In genomic region chr7:151088856-151089699, GRCh38 we compare ENCODE assay signal across 8 cellular contexts. TPM values are rescaled to one million over a fixed set of nuclear protein-coding genes. Genes with fewer than 3 reads are reported as not detected.
DNase-seq lines count a peak whose midpoint lies in the region; ATAC-seq and TF ChIP-seq lines count a peak whose summit lies in the region.

No MANE protein-coding gene starts in this region.

- CTCF ChIA-PET in HCT116 (lab: Charles Lee), result no interaction called here

- H3K4me1 ChIP-seq in HCT116 (ENCODE audit: control insufficient read depth in 1 of 2, insufficient read depth in 2 of 2, low read length in 2 of 2), result peaks cover 13 to 27% of the 10 kb centered on the region in 2 experiments; a peak in 3 of 4 replicates
- H3K4me1 ChIP-seq in adrenal gland (replicated peaks in 1 of 2), result peaks cover 21 to 54% of the 10 kb centered on the region in 2 donors
- H3K4me1 ChIP-seq in right cardiac atrium (ENCODE audit: control insufficient read depth, insufficient read depth, low read length), result peaks cover 10% of the 10 kb centered on the region

- H3K79me2 ChIP-seq in HCT116 (ENCODE audit: insufficient read depth, low read length), result peaks cover 74% of the 10 kb centered on the region

- RAD21 ChIA-PET in HCT116 (lab: Charles Lee; ENCODE audit: low non-redundant PET in 1 of 2, low total read pairs in 2 of 2, uncharacterized antibody in 2 of 2, unreplicated experiment in 2 of 2), result no interaction called here

- TF ChIP-seq RAD21 in HCT116 (IDR thresholded peaks at IDR 0.05; ENCODE audit: low read depth), result no peak

- H3K27ac ChIP-seq in 22Rv1, result peak overlapping the region; percentile 100
- H3K27ac ChIP-seq in HCT116 (ENCODE audit: low read depth, low read length), result peak overlapping the region; percentile 90; the same call in 1 of the 2 replicates
- H3K27ac ChIP-seq in adrenal gland, result peak overlapping the region; percentile 23 to 94 (median 76)
- H3K27ac ChIP-seq in right cardiac atrium (ENCODE audit: low read length), result peak overlapping the region; percentile 94

- H3K27me3 ChIP-seq in HCT116 (ENCODE audit: insufficient read depth, low read length), result no peaks in the 10 kb centered on the region
- H3K27me3 ChIP-seq in adrenal gland, result no peaks in the 10 kb centered on the region
- H3K27me3 ChIP-seq in right cardiac atrium (ENCODE audit: control insufficient read depth, insufficient read depth), result no peaks in the 10 kb centered on the region

- no peaks in the 10 kb centered on the region for H3K27me3 Mint-ChIP-seq in progenitor cell of endocrine pancreas

- TF ChIP-seq CTCF in 22Rv1 (IDR thresholded peaks at IDR 0.05) (no peak), HCT116 (IDR thresholded peaks at IDR 0.05 in 2 of 3, conservative IDR thresholded peaks at IDR 0.05 in 1 of 3; ENCODE audit: borderline replicate concordance in 1 of 3, insufficient read depth in 1 of 3, low read depth in 2 of 3, low read length in 2 of 3) (no peak), adrenal gland (IDR thresholded peaks at IDR 0.05) (no peak), progenitor cell of endocrine pancreas (IDR thresholded peaks at IDR 0.05; ENCODE audit: unreplicated experiment) (no peak)

- no peaks in the 10 kb centered on the region for H3K9me2 ChIP-seq in HCT116 (ENCODE audit: insufficient read depth)

- H3K4me3 Mint-ChIP-seq in progenitor cell of endocrine pancreas (ENCODE audit: low read depth), result peak overlapping the region; percentile 71

- TF ChIP-seq POLR2A in HCT116 (IDR thresholded peaks at IDR 0.05; ENCODE audit: borderline replicate concordance, extremely low read depth, insufficient read depth, insufficient read length) (no peak), adrenal gland (IDR thresholded peaks at IDR 0.05) (peak; percentile 30 to 35)

- POLR2A ChIA-PET in HCT116 (lab: Charles Lee), result no interaction called here

- no peak overlapping the region for H2AFZ ChIP-seq in HCT116 (ENCODE audit: low read depth, low read length, poor library complexity, severe bottlenecking)

- WGBS in adrenal gland, 4 donors, result 31 to 64% (median 55%) methylated on average over 27 to 30 of the region's 30 CpGs
- 35% methylated on average over 30 of the region's 30 CpGs for WGBS in right cardiac atrium

- no peaks in the 10 kb centered on the region for H3K9me3 Mint-ChIP-seq in progenitor cell of endocrine pancreas (ENCODE audit: low read depth)

- peaks cover 0 to 24% of the 10 kb centered on the region in 2 experiments; a peak in 1 of 4 replicates for H3K36me3 ChIP-seq in HCT116 (ENCODE audit: control insufficient read depth in 1 of 2, insufficient read depth in 2 of 2, low read length in 2 of 2)
- H3K36me3 ChIP-seq in adrenal gland (replicated peaks in 1 of 2), result no peaks in the 10 kb centered on the region

- H3K4me3 ChIP-seq in HCT116 (replicated peaks in 1 of 2; ENCODE audit: low read depth in 1 of 2, low read length in 2 of 2) (no peak overlapping the region), adrenal gland (peak overlapping the region in 1 of 4 donors; percentile 85), right cardiac atrium (ENCODE audit: low read length) (peak overlapping the region; percentile 4)

- no peaks in the 10 kb centered on the region for H3K9me3 ChIP-seq in HCT116 (ENCODE audit: control insufficient read depth in 1 of 2, insufficient read depth in 1 of 2, low read depth in 1 of 2, low read length in 2 of 2)
- no peaks in the 10 kb centered on the region for H3K9me3 ChIP-seq in adrenal gland (replicated peaks in 1 of 3)
- H3K9me3 ChIP-seq in right cardiac atrium (ENCODE audit: control insufficient read depth, low read length), result no peaks in the 10 kb centered on the region

- DNase-seq in HCT116 (ENCODE audit: low read depth, low spot score), result no peak
- DNase-seq in adrenal gland, result peak; percentile 56 to 90 (median 69)
- peak; percentile 84 to 91 (median 87) for DNase-seq in right cardiac atrium
- DNase-seq in progenitor cell of endocrine pancreas (ENCODE audit: low spot score, unreplicated experiment), result no peak
- no peak for DNase-seq in SKM-1 (lab: John Stamatoyannopoulos, UW; ENCODE audit: unreplicated experiment)

- no TSS peak for BruUV-seq in HCT116 (replicated peaks; lab: Mats Ljungman, UMichigan)

- no peaks in the 10 kb centered on the region; the same call in 1 of the 2 replicates for H4K20me1 ChIP-seq in HCT116 (ENCODE audit: insufficient read depth)

- peak overlapping the region; percentile 97 for H3K27ac Mint-ChIP-seq in progenitor cell of endocrine pancreas

- H3K36me3 Mint-ChIP-seq in progenitor cell of endocrine pancreas (ENCODE audit: insufficient read depth), result no peaks in the 10 kb centered on the region

- H3K4me2 ChIP-seq in HCT116 (ENCODE audit: low read length), result no peak overlapping the region

- H3K4me1 Mint-ChIP-seq in progenitor cell of endocrine pancreas (ENCODE audit: low read depth), result peaks cover 26% of the 10 kb centered on the region

- intact Hi-C loops in HCT116 (cut with micrococcal nuclease), result no loop called here
- intact Hi-C loops in adrenal gland (cut with DNase I), result no loop called here
- intact Hi-C loops in right cardiac atrium (cut with DNase I), result loop anchor here in 1 of 4 donors (10.0 kb wide), 1 partner anchor 64 kb away; the partner anchor contains the start of genes ABCB8 and ATG9B

- no peak overlapping the region for H3K9ac ChIP-seq in HCT116 (ENCODE audit: low read length)

- ATAC-seq in HCT116, result no peak
- ATAC-seq in right cardiac atrium, result peak; percentile 59 to 76
- no peak for ATAC-seq in GM18867 (IDR thresholded peaks at IDR 0.05; ENCODE audit: unreplicated experiment)
- no peak for ATAC-seq in GM18511 (IDR thresholded peaks at IDR 0.05; ENCODE audit: unreplicated experiment)

TF ChIP-seq in HCT116, 20 proteins besides CTCF, POLR2A, EP300 and RAD21:
- TF ChIP-seq SIN3A (IDR thresholded peaks at IDR 0.05; ENCODE audit: low read depth) (no peak), ZBTB33 (IDR thresholded peaks at IDR 0.05; ENCODE audit: extremely low read depth, insufficient replicate concordance, low read length) (no peak), SRF (IDR thresholded peaks at IDR 0.05; ENCODE audit: low read depth) (no peak), ZFX (IDR thresholded peaks at IDR 0.05) (no peak), EZH2phosphoT487 (IDR thresholded peaks at IDR 0.05; ENCODE audit: borderline replicate concordance) (no peak), EGR1 (IDR thresholded peaks at IDR 0.05; ENCODE audit: low read depth) (no peak), CBX3 (IDR thresholded peaks at IDR 0.05; ENCODE audit: low read depth) (no peak)

RNA-seq across cellular contexts. Expression of gene AGAP3, which starts 2.8 kb away (rescaled TPM):
- total RNA-seq in HCT116 (2021; ENCODE audit: unreplicated experiment) (126 TPM), adrenal gland (100 to 1,000 TPM in 1 of 8 donors, 10 to 100 TPM in 7; 38.0 to 105 (median 50.9) TPM), right cardiac atrium (10 to 100 TPM; 58.3 to 78.8 (median 67.6) TPM), progenitor cell of endocrine pancreas (112 and 114 TPM in 2 replicates)
- 70.1 and 70.4 TPM in 2 replicates for polyA plus RNA-seq in HCT116 (2012)
- polyA plus RNA-seq in adrenal gland (100 to 1,000 TPM in 2 of 3 donors, 10 to 100 TPM in 1; 18.3 to 236 (median 111) TPM), right cardiac atrium (61.4 TPM)

RNA-seq across cellular contexts. Expression of gene TMUB1, which starts 5.8 kb away (rescaled TPM):
- total RNA-seq in HCT116 (2021; ENCODE audit: unreplicated experiment) (75.8 TPM), adrenal gland (10 to 100 TPM; 31.5 to 74.6 (median 43.4) TPM), right cardiac atrium (10 to 100 TPM; 28.5 to 36.5 (median 35.8) TPM), progenitor cell of endocrine pancreas (40.4 and 48.6 TPM in 2 replicates)
- polyA plus RNA-seq in HCT116 (2012), result 71.5 and 73.7 TPM in 2 replicates
- polyA plus RNA-seq in adrenal gland (100 to 1,000 TPM in 2 of 3 donors, 1 to 10 TPM in 1; 5.2 to 152 (median 101) TPM), right cardiac atrium (55.2 TPM)

RNA-seq across cellular contexts. Expression of gene FASTK, which starts 8.5 kb away (rescaled TPM):
- total RNA-seq in HCT116 (2021; ENCODE audit: unreplicated experiment) (86.4 TPM), adrenal gland (100 to 1,000 TPM in 1 of 8 donors, 10 to 100 TPM in 7; 42.0 to 112 (median 85.8) TPM), right cardiac atrium (10 to 100 TPM; 64.1 to 82.0 (median 68.9) TPM), progenitor cell of endocrine pancreas (75.0 and 81.9 TPM in 2 replicates)
- polyA plus RNA-seq in HCT116 (2012), result 77.9 and 78.4 TPM in 2 replicates
- polyA plus RNA-seq in adrenal gland (100 to 1,000 TPM in 2 of 3 donors, 10 to 100 TPM in 1; 21.4 to 516 (median 281) TPM), right cardiac atrium (133 TPM)

RNA-seq across cellular contexts. Expression of gene SLC4A2, which starts 29.7 kb away (rescaled TPM):
- total RNA-seq in HCT116 (2021; ENCODE audit: unreplicated experiment) (240 TPM), adrenal gland (100 to 1,000 TPM in 7 of 8 donors, 10 to 100 TPM in 1; 67.4 to 179 (median 155) TPM), right cardiac atrium (100 to 1,000 TPM in 2 of 4 donors, 10 to 100 TPM in 2; 83.5 to 120 (median 96.5) TPM), progenitor cell of endocrine pancreas (208 and 213 TPM in 2 replicates)
- polyA plus RNA-seq in HCT116 (2012), result 195 and 199 TPM in 2 replicates
- polyA plus RNA-seq in adrenal gland (100 to 1,000 TPM in 2 of 3 donors, 10 to 100 TPM in 1; 31.5 to 258 (median 157) TPM), right cardiac atrium (61.7 TPM)

RNA-seq across cellular contexts. Expression of gene CDK5, which starts 31.4 kb away (rescaled TPM):
- total RNA-seq in HCT116 (2021; ENCODE audit: unreplicated experiment) (19.8 TPM), adrenal gland (10 to 100 TPM; 15.4 to 26.0 (median 21.8) TPM), right cardiac atrium (10 to 100 TPM in 1 of 4 donors, 1 to 10 TPM in 3; 6.2 to 11.2 (median 7.4) TPM), progenitor cell of endocrine pancreas (22.6 and 24.9 TPM in 2 replicates)
- polyA plus RNA-seq in HCT116 (2012), result 20.4 and 20.9 TPM in 2 replicates
- polyA plus RNA-seq in adrenal gland (10 to 100 TPM; 15.8 to 19.3 (median 15.9) TPM), right cardiac atrium (6.5 TPM)

Comparison
In these comparisons a context has a peak if more than half of its experiments do, and no peak if none do; other contexts are left out.
1. ATAC-seq: peak in right cardiac atrium (2 of 2); none in HCT116 (single experiment), GM18867 (single experiment) and GM18511 (single experiment).
2. DNase-seq: peak in adrenal gland (7 of 7) and right cardiac atrium (3 of 3); none in HCT116 (single experiment), progenitor cell of endocrine pancreas (single experiment) and SKM-1 (single experiment).
3. Peak in every context shown above with its lines, with median percentiles within 50 percentile points of each other: H3K27ac ChIP-seq.